ENCODE assay signal across 34 cellular contexts in the genomic region with DNA sequence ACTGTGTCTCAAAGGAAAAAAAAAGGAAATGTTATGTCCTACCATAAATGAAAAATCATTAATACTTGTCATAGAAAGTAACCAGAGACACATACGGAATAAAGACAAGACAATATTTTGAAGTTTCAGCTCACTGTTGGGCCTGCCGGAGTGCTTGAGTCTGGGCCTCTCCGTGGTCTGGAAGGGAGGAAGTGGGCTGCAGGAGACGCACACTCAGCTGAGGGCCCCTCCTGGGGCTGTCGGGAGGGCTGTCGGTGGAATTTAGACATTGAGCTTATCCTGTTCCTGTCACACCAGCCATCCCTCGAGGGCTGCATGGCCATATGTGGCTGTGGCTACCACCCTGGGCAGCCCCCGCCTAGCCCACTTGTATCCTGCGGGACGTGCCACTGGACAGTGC.
DNase-seq lines count a peak whose midpoint lies in the region; ATAC-seq and TF ChIP-seq lines count a peak whose summit lies in the region.
"Had no signal": no experiment of that assay in that cellular context is flagged by ENCODE, and none has a peak within 500 bp of the region (broad histone marks: within the 10 kb centered on the region; RNA-seq: fewer than 3 reads in every experiment).

No MANE protein-coding gene starts in this region.

- no CpG with 5 or more reads among the region's 10 CpGs for WGBS in IMR-90 (ENCODE audit: extremely low coverage in 2 of 2, insufficient read length in 1 of 2), 2 experiments

- POLR2A ChIA-PET in IMR-90 (lab: Charles Lee; ENCODE audit: unreplicated experiment) (no interaction called here), OCI-LY7 (lab: Charles Lee) (no interaction called here), PC-3 (lab: Charles Lee; ENCODE audit: unreplicated experiment) (no interaction called here)
- POLR2A ChIA-PET in naive thymus-derived CD8-positive, alpha-beta T cell (lab: Charles Lee): no interaction called here

- H3K4me2 ChIP-seq in IMR-90 (ENCODE audit: low read depth, low read length) (no peak overlapping the region), OCI-LY7 (ENCODE audit: low read length) (peak overlapping the region; percentile 18; the same call in 1 of the 2 replicates), PC-3 (ENCODE audit: low read length) (no peak overlapping the region)

- H2BK5ac ChIP-seq in IMR-90 (ENCODE audit: low read depth, low read length, poor library complexity, severe bottlenecking): no peak overlapping the region

- H3K4me3 ChIP-seq in IMR-90 (ENCODE audit: insufficient read depth, low read depth, low read length): no peak overlapping the region
- no peak overlapping the region for H3K4me3 ChIP-seq in OCI-LY7 (ENCODE audit: low read depth, low read length, poor library complexity, severe bottlenecking)
- no peak overlapping the region for H3K4me3 ChIP-seq in PC-3 (ENCODE audit: low read length)
- H3K4me3 ChIP-seq: breast epithelium, left ventricle myocardium inferior, thoracic aorta, uterus had no signal

- no peak overlapping the region for H4K91ac ChIP-seq in IMR-90 (ENCODE audit: insufficient read depth, low read depth, low read length)

- H3K27me3 ChIP-seq in IMR-90 (ENCODE audit: control insufficient read depth, insufficient read depth, low read length): no peaks in the 10 kb centered on the region
- no peaks in the 10 kb centered on the region for H3K27me3 ChIP-seq in PC-3 (ENCODE audit: low read length)
- H3K27me3 ChIP-seq: breast epithelium, neutrophil, uterus had no signal

- no peak for TF ChIP-seq POLR2A in IMR-90 (IDR thresholded peaks at IDR 0.05; ENCODE audit: low read depth, low read length)

- peak overlapping the region in 1 of 10 donors; percentile 13 for H3K4me3 Mint-ChIP-seq in naive thymus-derived CD8-positive, alpha-beta T cell
- H3K4me3 Mint-ChIP-seq: activated CD4-positive, alpha-beta memory T cell treated with anti-CD3 and anti-CD28 coated beads for 36 hours; H9 had no signal

- no peaks in the 10 kb centered on the region for H3F3A ChIP-seq in PC-3 (ENCODE audit: low read length, unreplicated experiment)

- CTCF ChIA-PET in IMR-90 (lab: Yijun Ruan, JAX): no interaction called here
- CTCF ChIA-PET in OCI-LY7 (lab: Charles Lee; ENCODE audit: unreplicated experiment): no interaction called here
- CTCF ChIA-PET in PC-3 (lab: Charles Lee): no interaction called here

- no peak overlapping the region for H3K23ac ChIP-seq in IMR-90 (ENCODE audit: low read depth, low read length)

- H2BK15ac ChIP-seq in IMR-90 (ENCODE audit: low read depth, low read length): no peak overlapping the region

- no peaks in the 10 kb centered on the region for H3K27me3 Mint-ChIP-seq in naive thymus-derived CD8-positive, alpha-beta T cell
- H3K27me3 Mint-ChIP-seq: activated CD4-positive, alpha-beta memory T cell treated with anti-CD3 and anti-CD28 coated beads for 36 hours; progenitor cell of endocrine pancreas had no signal

- H4K5ac ChIP-seq in IMR-90 (ENCODE audit: low read depth, low read length): no peak overlapping the region

- H3K27ac Mint-ChIP-seq in naive thymus-derived CD8-positive, alpha-beta T cell: peak overlapping the region in 9 of 10 donors; percentile 4 to 81 (median 71)
- H3K27ac Mint-ChIP-seq: activated CD4-positive, alpha-beta memory T cell treated with anti-CD3 and anti-CD28 coated beads for 36 hours; H9 had no signal

- no peak overlapping the region for H3K56ac ChIP-seq in IMR-90 (ENCODE audit: extremely low read depth, insufficient read depth, low read length)

- H3K9me3 ChIP-seq in IMR-90 (ENCODE audit: control insufficient read depth, insufficient read depth, low read length) (no peaks in the 10 kb centered on the region), OCI-LY7 (ENCODE audit: low read length) (no peaks in the 10 kb centered on the region), PC-3 (ENCODE audit: low read length) (no peaks in the 10 kb centered on the region)
- H3K9me3 ChIP-seq: breast epithelium, left ventricle myocardium inferior, neutrophil, thoracic aorta, uterus had no signal

- H3K14ac ChIP-seq in IMR-90 (replicated peaks; ENCODE audit: low read depth, low read length): no peak overlapping the region

- no peak overlapping the region for H2AFZ ChIP-seq in IMR-90 (replicated peaks; ENCODE audit: low read length, poor library complexity)
- H2AFZ ChIP-seq in OCI-LY7 (ENCODE audit: low read length): no peak overlapping the region
- no peak overlapping the region for H2AFZ ChIP-seq in PC-3 (ENCODE audit: low read length)

- no peak overlapping the region for H3K4ac ChIP-seq in IMR-90 (ENCODE audit: low read depth, low read length)

- H3K9ac ChIP-seq in IMR-90 (ENCODE audit: low read depth, low read length) (no peak overlapping the region), PC-3 (ENCODE audit: low read length) (no peak overlapping the region)

- H4K20me1 ChIP-seq in IMR-90 (ENCODE audit: insufficient read depth, low read length): no peaks in the 10 kb centered on the region
- no peaks in the 10 kb centered on the region for H4K20me1 ChIP-seq in OCI-LY7 (ENCODE audit: insufficient read depth, low read length)
- H4K20me1 ChIP-seq in PC-3 (ENCODE audit: low read length): no peaks in the 10 kb centered on the region

- H3K4me1 ChIP-seq in IMR-90 (ENCODE audit: control insufficient read depth, insufficient read depth, low read length) (peaks cover 2% of the 10 kb centered on the region; the same call in 1 of the 2 replicates), OCI-LY7 (ENCODE audit: insufficient read depth, low read length, poor library complexity, severe bottlenecking) (peaks cover 43% of the 10 kb centered on the region), PC-3 (ENCODE audit: insufficient read depth, low read length) (no peaks in the 10 kb centered on the region)
- H3K4me1 ChIP-seq: breast epithelium, left ventricle myocardium inferior, uterus had no signal

- H3K9me3 Mint-ChIP-seq in naive thymus-derived CD8-positive, alpha-beta T cell: no peaks in the 10 kb centered on the region
- H3K9me3 Mint-ChIP-seq: activated CD4-positive, alpha-beta memory T cell treated with anti-CD3 and anti-CD28 coated beads for 36 hours; H9 had no signal

- in situ Hi-C loops in IMR-90 (cut with MboI; ENCODE audit: low sequenced_read_pairs): no loop called here

- H3K18ac ChIP-seq in IMR-90 (ENCODE audit: low read depth, low read length): no peak overlapping the region

- dilution Hi-C loops in IMR-90 (cut with HindIII; ENCODE audit: low sequenced_read_pairs, unreplicated experiment): no loop called here

- intact Hi-C loops in IMR-90 (cut with micrococcal nuclease): no loop called here
- intact Hi-C loops in OCI-LY7 (cut with micrococcal nuclease; ENCODE audit: unreplicated experiment): loop anchor here (10.0 kb wide), 2 partner anchors 139 to 1189 kb away; partner anchors contain the start of genes PUS1 and RAN
- intact Hi-C loops in cardiac septum (cut with DNase I): no loop called here
- intact Hi-C loops in PC-3 (cut with micrococcal nuclease): no loop called here

- DNase-seq in SIG-M5 treated with dmso at 0.1 percent for 504 hours (lab: John Stamatoyannopoulos, UW; ENCODE audit: unreplicated experiment): peak; percentile 10
- no peak for DNase-seq in SIG-M5 (lab: John Stamatoyannopoulos, UW)
- no peak for DNase-seq in IMR-90
- DNase-seq in OCI-LY7 (ENCODE audit: low spot score): no peak
- no peak for DNase-seq in naive thymus-derived CD8-positive, alpha-beta T cell
- DNase-seq in cardiac septum (ENCODE audit: low spot score): no peak
- no peak for DNase-seq in PC-3
- DNase-seq: 8988T; activated CD4-positive, alpha-beta memory T cell treated with anti-CD3 and anti-CD28 coated beads for 36 hours; activated naive CD4-positive, alpha-beta T cell; activated T-cell treated with anti-CD3 and anti-CD28 coated beads for 4 hours; amygdala; DMS153; effector CD8-positive, alpha-beta T cell; erythroblast; H9; Karpas-422; left ventricle myocardium inferior; mesendoderm; NCI-H1105; NCI-H187 treated with DMSO at 0.1 percent for 48 hours; NCI-H2171 treated with DMSO at 0.1 percent for 48 hours; NCI-H524; SHP77 treated with DMSO at 0.1 percent for 48 hours; stimulated activated naive CD4-positive, alpha-beta T cell; uterus had no signal

- peak overlapping the region; percentile 19 for H2AK9ac ChIP-seq in IMR-90 (replicated peaks; ENCODE audit: low read depth, low read length, poor library complexity)

- H3K79me1 ChIP-seq in IMR-90 (ENCODE audit: low read depth in 1 of 2, low read length in 2 of 2): 0 out of 4 replicates have a peak, but pooled peaks cover 0 to 3% of the 10 kb centered on the region in 2 experiments

- no peak overlapping the region for H2BK20ac ChIP-seq in IMR-90 (ENCODE audit: low read depth, low read length)

- H3K9me2 ChIP-seq in OCI-LY7 (ENCODE audit: insufficient read depth, low read length) (no peaks in the 10 kb centered on the region), PC-3 (replicated peaks; ENCODE audit: low read length) (no peaks in the 10 kb centered on the region)

- H3K36me3 ChIP-seq in IMR-90 (ENCODE audit: control insufficient read depth, insufficient read depth, low read length) (peaks cover 60% of the 10 kb centered on the region), OCI-LY7 (ENCODE audit: insufficient read depth, low read length) (peaks cover 57% of the 10 kb centered on the region), PC-3 (ENCODE audit: low read depth, low read length) (peaks cover 49% of the 10 kb centered on the region; the same call in 1 of the 2 replicates)
- H3K36me3 ChIP-seq: uterus had no signal

- TF ChIP-seq CTCF in IMR-90 (conservative IDR thresholded peaks at IDR 0.05; ENCODE audit: low read depth, low read length) (no peak), OCI-LY7 (conservative IDR thresholded peaks at IDR 0.05; ENCODE audit: low read length) (no peak), PC-3 (conservative IDR thresholded peaks at IDR 0.05; ENCODE audit: low read depth, low read length) (no peak)

- H2AK5ac ChIP-seq in IMR-90 (ENCODE audit: low read depth, low read length): no peak overlapping the region

- H3K4me1 Mint-ChIP-seq in naive thymus-derived CD8-positive, alpha-beta T cell: peaks cover 11 to 45% (median 38%) of the 10 kb centered on the region in 4 donors
- H3K4me1 Mint-ChIP-seq: H9 had no signal

- ATAC-seq in IMR-90 (ENCODE audit: low read depth): no peak
- ATAC-seq in naive thymus-derived CD8-positive, alpha-beta T cell: peak in 1 of 2 donors; percentile 53
- no peak for ATAC-seq in PC-3
- ATAC-seq in GM21576 (IDR thresholded peaks at IDR 0.05; ENCODE audit: unreplicated experiment): no peak
- ATAC-seq: activated CD4-positive, CD25-positive, alpha-beta regulatory T cell treated with anti-CD3 and anti-CD28 coated beads, Interleukin-2, amount 50 U/mL, for 24 hours; Panc1; sciatic nerve had no signal

- H3K9me1 ChIP-seq in IMR-90 (ENCODE audit: insufficient read depth, low read length): peaks cover 3% of the 10 kb centered on the region; the same call in 1 of the 2 replicates

- no peak overlapping the region for H4K8ac ChIP-seq in IMR-90 (ENCODE audit: low read depth in 2 of 2, low read length in 2 of 2)

- peaks cover 0 to 73% (median 18%) of the 10 kb centered on the region in 3 donors for H3K36me3 Mint-ChIP-seq in naive thymus-derived CD8-positive, alpha-beta T cell

- BruUV-seq in IMR-90 (replicated peaks; lab: Mats Ljungman, UMichigan) (no TSS peak), OCI-LY7 (replicated peaks; lab: Mats Ljungman, UMichigan) (no TSS peak), PC-3 (replicated peaks; lab: Mats Ljungman, UMichigan) (no TSS peak)

- no peaks in the 10 kb centered on the region for H3K79me2 ChIP-seq in OCI-LY7 (ENCODE audit: insufficient read depth, low read depth, low read length)
- no peaks in the 10 kb centered on the region for H3K79me2 ChIP-seq in PC-3 (ENCODE audit: low read length)

- no peak overlapping the region for H2BK120ac ChIP-seq in IMR-90 (ENCODE audit: low read depth, low read length)

- no peak overlapping the region for H3K27ac ChIP-seq in IMR-90 (ENCODE audit: insufficient read depth, low read length)
- peak overlapping the region; percentile 71 for H3K27ac ChIP-seq in OCI-LY7 (ENCODE audit: low read depth, low read length, poor library complexity, severe bottlenecking)
- no peak overlapping the region for H3K27ac ChIP-seq in PC-3 (ENCODE audit: low read length)
- H3K27ac ChIP-seq: breast epithelium, left ventricle myocardium inferior, neutrophil, thoracic aorta, uterus had no signal

- TF ChIP-seq RAD21 in IMR-90 (IDR thresholded peaks at IDR 0.05; ENCODE audit: low read length): no peak
